ENCODE assay signal across 1 cellular context in the genomic region with DNA sequence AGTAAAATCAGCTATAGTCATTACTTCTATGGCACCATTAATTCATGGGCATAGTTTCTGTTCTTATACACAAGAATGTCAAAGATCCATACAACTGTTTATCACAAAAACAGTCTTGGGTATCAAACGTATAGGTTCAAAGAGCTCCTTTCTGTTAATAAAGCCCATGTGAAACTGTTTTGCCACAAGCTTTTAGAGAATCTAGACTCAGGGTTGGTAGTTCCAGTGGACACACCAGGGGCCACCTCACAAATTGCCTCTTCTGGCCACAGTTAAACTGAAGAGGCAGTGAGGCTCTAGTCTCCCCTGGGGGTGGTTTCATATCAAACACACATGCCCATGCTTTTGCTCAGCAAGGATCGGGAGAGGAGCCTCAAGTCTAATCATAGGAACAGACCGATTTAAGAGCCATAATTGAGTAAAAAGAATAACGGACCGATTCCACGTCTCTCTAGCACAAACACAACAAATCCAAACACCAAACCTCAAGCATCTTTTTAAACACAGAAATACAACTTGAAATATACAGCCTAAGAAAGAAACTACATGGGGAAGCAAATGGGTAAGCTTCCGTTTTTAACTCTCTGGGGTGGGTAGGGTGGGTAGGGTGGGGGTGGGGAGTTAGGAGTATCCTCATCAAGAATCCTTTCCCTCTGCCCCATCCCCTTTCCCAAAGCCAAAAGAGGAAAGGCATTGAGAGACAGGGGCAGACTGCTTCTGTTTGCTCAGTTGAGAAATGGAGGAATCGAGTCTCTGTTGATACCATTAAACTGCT.
TF ChIP-seq lines count a peak whose summit lies in the region.

No MANE protein-coding gene starts in this region.

TF ChIP-seq in neural cell, 6 proteins besides CTCF, POLR2A, EP300 and RAD21:
- TF ChIP-seq EZH2 (IDR thresholded peaks at IDR 0.05; ENCODE audit: borderline replicate concordance, insufficient read depth, low read length, poor library complexity, severe bottlenecking) (no peak), SMC3 (conservative IDR thresholded peaks at IDR 0.05; ENCODE audit: poor library complexity) (no peak), POLR2AphosphoS5 (IDR thresholded peaks at IDR 0.05) (no peak), MXI1 (conservative IDR thresholded peaks at IDR 0.05; ENCODE audit: poor library complexity, severe bottlenecking) (no peak), TAF1 (IDR thresholded peaks at IDR 0.05; ENCODE audit: low read depth) (no peak)
- TF ChIP-seq, protein P1, sequence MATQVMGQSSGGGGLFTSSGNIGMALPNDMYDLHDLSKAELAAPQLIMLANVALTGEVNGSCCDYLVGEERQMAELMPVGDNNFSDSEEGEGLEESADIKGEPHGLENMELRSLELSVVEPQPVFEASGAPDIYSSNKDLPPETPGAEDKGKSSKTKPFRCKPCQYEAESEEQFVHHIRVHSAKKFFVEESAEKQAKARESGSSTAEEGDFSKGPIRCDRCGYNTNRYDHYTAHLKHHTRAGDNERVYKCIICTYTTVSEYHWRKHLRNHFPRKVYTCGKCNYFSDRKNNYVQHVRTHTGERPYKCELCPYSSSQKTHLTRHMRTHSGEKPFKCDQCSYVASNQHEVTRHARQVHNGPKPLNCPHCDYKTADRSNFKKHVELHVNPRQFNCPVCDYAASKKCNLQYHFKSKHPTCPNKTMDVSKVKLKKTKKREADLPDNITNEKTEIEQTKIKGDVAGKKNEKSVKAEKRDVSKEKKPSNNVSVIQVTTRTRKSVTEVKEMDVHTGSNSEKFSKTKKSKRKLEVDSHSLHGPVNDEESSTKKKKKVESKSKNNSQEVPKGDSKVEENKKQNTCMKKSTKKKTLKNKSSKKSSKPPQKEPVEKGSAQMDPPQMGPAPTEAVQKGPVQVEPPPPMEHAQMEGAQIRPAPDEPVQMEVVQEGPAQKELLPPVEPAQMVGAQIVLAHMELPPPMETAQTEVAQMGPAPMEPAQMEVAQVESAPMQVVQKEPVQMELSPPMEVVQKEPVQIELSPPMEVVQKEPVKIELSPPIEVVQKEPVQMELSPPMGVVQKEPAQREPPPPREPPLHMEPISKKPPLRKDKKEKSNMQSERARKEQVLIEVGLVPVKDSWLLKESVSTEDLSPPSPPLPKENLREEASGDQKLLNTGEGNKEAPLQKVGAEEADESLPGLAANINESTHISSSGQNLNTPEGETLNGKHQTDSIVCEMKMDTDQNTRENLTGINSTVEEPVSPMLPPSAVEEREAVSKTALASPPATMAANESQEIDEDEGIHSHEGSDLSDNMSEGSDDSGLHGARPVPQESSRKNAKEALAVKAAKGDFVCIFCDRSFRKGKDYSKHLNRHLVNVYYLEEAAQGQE (IDR thresholded peaks at IDR 0.05; ENCODE audit: borderline replicate concordance), result no peak
TF ChIP-seq in neural cell: peak in this region for 0.
